ENCODE assay signal across 1 cellular context in genomic region chr13:23551213-23552008, GRCh38.
TF ChIP-seq lines count a peak whose summit lies in the region.

No MANE protein-coding gene starts in this region.

TF ChIP-seq in GM23338, 12 proteins besides CTCF, POLR2A, EP300 and RAD21 (continued from another document):
- TF ChIP-seq ZNF462 (CRISPR knock-in tag; IDR thresholded peaks at IDR 0.05), result no peak
- no peak for TF ChIP-seq POLR2AphosphoS5 (IDR thresholded peaks at IDR 0.05; ENCODE audit: low read depth)
- no peak for TF ChIP-seq EZH2 (IDR thresholded peaks at IDR 0.05; ENCODE audit: low read depth, unreplicated experiment)
- no peak for TF ChIP-seq NANOG (IDR thresholded peaks at IDR 0.05; ENCODE audit: borderline replicate concordance)
- TF ChIP-seq JUNB (IDR thresholded peaks at IDR 0.05; ENCODE audit: unreplicated experiment), result no peak
- TF ChIP-seq EZH2phosphoT487 (IDR thresholded peaks at IDR 0.05; ENCODE audit: unreplicated experiment), result no peak
